18 cellular contexts compared by ENCODE assay signal in genomic region chr5:1509346-1510085, GRCh38. TPM values are rescaled to one million over a fixed set of nuclear protein-coding genes. Genes with fewer than 3 reads are reported as not detected.
A peak's percentile ranks its signal among the peaks of the same experiment; 100 is the strongest.
DNase-seq lines count a peak whose midpoint lies in the region; ATAC-seq and TF ChIP-seq lines count a peak whose summit lies in the region.
"Had no signal": no experiment of that assay in that cellular context is flagged by ENCODE, and none has a peak within 500 bp of the region (broad histone marks: within the 10 kb centered on the region; RNA-seq: fewer than 3 reads in every experiment).

No MANE protein-coding gene starts in this region.

- no peak for ATAC-seq in activated T-cell treated with anti-CD3 and anti-CD28 coated beads, Interleukin-2, amount 50 U/mL, for 4 hours
- no peak for ATAC-seq in activated B cell treated with CpG ODN at 0.5 μM for 24 hours (ENCODE audit: low read depth)
- no peak for ATAC-seq in GM19035 (IDR thresholded peaks at IDR 0.05; ENCODE audit: unreplicated experiment)
- no peak for ATAC-seq in GM19324 (IDR thresholded peaks at IDR 0.05; ENCODE audit: low FRiP score, unreplicated experiment)
- ATAC-seq: CD8-positive, alpha-beta T cell; gastrocnemius medialis; stimulated activated naive B cell treated with anti-CD40 and anti-IgM and Interleukin-4, amounts not matched to agents 10 μg/mL and 1 μg/mL and 100 μg/mL, for 72 hours had no signal

- TF ChIP-seq EP300 in sigmoid colon (IDR thresholded peaks at IDR 0.05): no peak

- H3K27me3 ChIP-seq in sigmoid colon: no peaks in the 10 kb centered on the region
- H3K27me3 ChIP-seq: breast epithelium, gastrocnemius medialis had no signal

- POLR2A ChIA-PET in activated B cell treated with CpG ODN at 0.5 μM for 24 hours (lab: Charles Lee): interaction anchor here (1.2 to 1.9 kb wide), 3 partner anchors 10 to 25 kb away, joined by 3 to 4 read pairs (median 4); partner anchors contain the start of gene LPCAT1

- intact Hi-C loops in activated B cell treated with CpG ODN at 0.5 μM for 24 hours (cut with micrococcal nuclease) (no loop called here), sigmoid colon (cut with DNase I) (no loop called here)

- 93% methylated on average over 30 of the region's 30 CpGs for WGBS in sigmoid colon, 2 donors

- DNase-seq in activated T-cell treated with anti-CD3 and anti-CD28 coated beads, Interleukin-2, amount 50 U/mL, for 4 hours: peak; percentile 1
- no peak for DNase-seq in activated T-cell treated with anti-CD3 and anti-CD28 coated beads, Interleukin-2, amount 50 U/mL, for 1 hour
- DNase-seq in activated B cell treated with CpG ODN at 0.5 μM for 24 hours: peak; percentile 10
- DNase-seq in islet precursor cell: peak; percentile 46
- peak; percentile 52 for DNase-seq in sigmoid colon
- no peak for DNase-seq in T-helper 9 cell
- DNase-seq: HCEC 1CT; Kasumi-1; NCI-H187; NCI-H524 treated with DMSO at 0.1 percent for 48 hours; stimulated activated CD4-positive, alpha-beta T cell treated with anti-CD3 and anti-CD28 coated beads, Interleukin-2, amount 100 ng/mL, for 48 hours; stimulated activated naive B cell treated with anti-CD40 and anti-IgM and Interleukin-4, amounts not matched to agents 10 μg/mL and 1 μg/mL and 100 μg/mL, for 72 hours had no signal

- TF ChIP-seq CTCF in activated B cell treated with CpG ODN at 0.5 μM for 24 hours (IDR thresholded peaks at IDR 0.05) (no peak), sigmoid colon (IDR thresholded peaks at IDR 0.05) (no peak)

- no peaks in the 10 kb centered on the region for H3K9me3 Mint-ChIP-seq in activated T-cell treated with anti-CD3 and anti-CD28 coated beads, Interleukin-2, amount 50 U/mL, for 4 hours
- no peaks in the 10 kb centered on the region for H3K9me3 Mint-ChIP-seq in activated B cell treated with CpG ODN at 0.5 μM for 24 hours
- H3K9me3 Mint-ChIP-seq: CD8-positive, alpha-beta T cell; stimulated activated naive B cell treated with anti-CD40 and anti-IgM and Interleukin-4, amounts not matched to agents 10 μg/mL and 1 μg/mL and 100 μg/mL, for 72 hours had no signal

- TF ChIP-seq POLR2A in sigmoid colon (IDR thresholded peaks at IDR 0.05): no peak

- CTCF ChIA-PET in activated B cell treated with CpG ODN at 0.5 μM for 24 hours (lab: Charles Lee): no interaction called here

- H3K27ac ChIP-seq in sigmoid colon: no peak overlapping the region
- H3K27ac ChIP-seq: breast epithelium, gastrocnemius medialis, VCaP had no signal

- H3K27me3 Mint-ChIP-seq in activated T-cell treated with anti-CD3 and anti-CD28 coated beads, Interleukin-2, amount 50 U/mL, for 4 hours (ENCODE audit: low read depth): no peaks in the 10 kb centered on the region
- no peaks in the 10 kb centered on the region for H3K27me3 Mint-ChIP-seq in activated B cell treated with CpG ODN at 0.5 μM for 24 hours
- H3K27me3 Mint-ChIP-seq: stimulated activated naive B cell treated with anti-CD40 and anti-IgM and Interleukin-4, amounts not matched to agents 10 μg/mL and 1 μg/mL and 100 μg/mL, for 72 hours had no signal

- no peak overlapping the region for H3K4me3 ChIP-seq in sigmoid colon
- H3K4me3 ChIP-seq: breast epithelium, gastrocnemius medialis had no signal

- peak overlapping the region; percentile 68 for H3K27ac Mint-ChIP-seq in activated B cell treated with CpG ODN at 0.5 μM for 24 hours
- H3K27ac Mint-ChIP-seq: CD8-positive, alpha-beta T cell had no signal

- H3K9me3 ChIP-seq in sigmoid colon: no peaks in the 10 kb centered on the region
- H3K9me3 ChIP-seq: breast epithelium, gastrocnemius medialis had no signal

- H3K36me3 ChIP-seq in sigmoid colon: peaks cover 0 to 24% (median 2%) of the 10 kb centered on the region in 4 donors
- H3K36me3 ChIP-seq: gastrocnemius medialis had no signal

- H3K36me3 Mint-ChIP-seq in activated T-cell treated with anti-CD3 and anti-CD28 coated beads, Interleukin-2, amount 50 U/mL, for 4 hours (ENCODE audit: insufficient read depth): peaks cover 5% of the 10 kb centered on the region
- peaks cover 67% of the 10 kb centered on the region for H3K36me3 Mint-ChIP-seq in activated B cell treated with CpG ODN at 0.5 μM for 24 hours (ENCODE audit: low read depth)

- H3K4me1 ChIP-seq in sigmoid colon: no peaks in the 10 kb centered on the region
- H3K4me1 ChIP-seq: breast epithelium, gastrocnemius medialis had no signal

- no peak overlapping the region for H3K4me3 Mint-ChIP-seq in activated T-cell treated with anti-CD3 and anti-CD28 coated beads, Interleukin-2, amount 50 U/mL, for 4 hours
- no peak overlapping the region for H3K4me3 Mint-ChIP-seq in activated B cell treated with CpG ODN at 0.5 μM for 24 hours
- H3K4me3 Mint-ChIP-seq: CD8-positive, alpha-beta T cell had no signal

- peaks cover 21% of the 10 kb centered on the region for H3K4me1 Mint-ChIP-seq in activated T-cell treated with anti-CD3 and anti-CD28 coated beads, Interleukin-2, amount 50 U/mL, for 4 hours (ENCODE audit: low read depth)
- peaks cover 57% of the 10 kb centered on the region for H3K4me1 Mint-ChIP-seq in activated B cell treated with CpG ODN at 0.5 μM for 24 hours

RNA-seq across cellular contexts. Expression of gene LPCAT1, which starts 14.2 kb away (rescaled TPM):
- total RNA-seq in activated T-cell treated with anti-CD3 and anti-CD28 coated beads, Interleukin-2, amount 50 U/mL, for 4 hours: 10 to 100 TPM; 60.6 to 76.8 (median 65.7) TPM
- total RNA-seq in activated B cell treated with CpG ODN at 0.5 μM for 24 hours: 246 and 269 TPM in 2 replicates
- total RNA-seq in sigmoid colon: 10 to 100 TPM; 20.6 to 24.3 (median 22.3) TPM
- 10 to 100 TPM in 1 of 3 donors, 1 to 10 TPM in 2; 4.2 to 35.1 (median 7.8) TPM for polyA plus RNA-seq in sigmoid colon

Comparison
In these comparisons a context has a peak if more than half of its experiments do, and no peak if none do; other contexts are left out.
1. DNase-seq: peak in activated T-cell treated with anti-CD3 and anti-CD28 coated beads, Interleukin-2, amount 50 U/mL, for 4 hours (single experiment), activated B cell treated with CpG ODN at 0.5 μM for 24 hours (single experiment), islet precursor cell (single experiment) and sigmoid colon (single experiment); none in activated T-cell treated with anti-CD3 and anti-CD28 coated beads, Interleukin-2, amount 50 U/mL, for 1 hour (single experiment) and T-helper 9 cell (single experiment).